13 cellular contexts compared by ENCODE assay signal in genomic region chr10:114163062-114163861, GRCh38. TPM values are rescaled to one million over a fixed set of nuclear protein-coding genes. Genes with fewer than 3 reads are reported as not detected.
A peak's percentile ranks its signal among the peaks of the same experiment; 100 is the strongest.
DNase-seq lines count a peak whose midpoint lies in the region; ATAC-seq and TF ChIP-seq lines count a peak whose summit lies in the region.
"Had no signal": no experiment of that assay in that cellular context is flagged by ENCODE, and none has a peak within 500 bp of the region (broad histone marks: within the 10 kb centered on the region; RNA-seq: fewer than 3 reads in every experiment).

No MANE protein-coding gene starts in this region.

- H3K4me3 Mint-ChIP-seq in activated CD8-positive, alpha-beta T cell treated with anti-CD3 and anti-CD28 coated beads for 36 hours = no peak overlapping the region
- H3K4me3 Mint-ChIP-seq in activated CD8-positive, alpha-beta T cell treated with anti-CD3 and anti-CD28 coated beads, Interleukin-2, amount 10 ng/mL, durations not matched to agents 7 days and 5 days = no peak overlapping the region
- H3K4me3 Mint-ChIP-seq in WTC11 = no peak overlapping the region
- no peak overlapping the region for H3K4me3 Mint-ChIP-seq in stimulated activated memory B cell treated with anti-CD40 and anti-IgM and Interleukin-4, amounts not matched to agents 10 μg/mL and 1 μg/mL and 100 μg/mL, for 72 hours

- intact Hi-C loops in activated CD8-positive, alpha-beta T cell treated with anti-CD3 and anti-CD28 coated beads for 36 hours (cut with micrococcal nuclease) = no loop called here

- POLR2A ChIA-PET in activated CD8-positive, alpha-beta T cell treated with anti-CD3 and anti-CD28 coated beads for 36 hours (lab: Charles Lee) = no interaction called here
- POLR2A ChIA-PET in activated CD8-positive, alpha-beta T cell treated with anti-CD3 and anti-CD28 coated beads, Interleukin-2, amount 10 ng/mL, durations not matched to agents 7 days and 5 days (lab: Charles Lee) = no interaction called here
- POLR2A ChIA-PET in WTC11 (lab: Charles Lee) = no interaction called here

- peaks cover under 1% of the 10 kb centered on the region for H3K9me3 Mint-ChIP-seq in activated CD8-positive, alpha-beta T cell treated with anti-CD3 and anti-CD28 coated beads for 36 hours
- H3K9me3 Mint-ChIP-seq in activated CD8-positive, alpha-beta T cell treated with anti-CD3 and anti-CD28 coated beads, Interleukin-2, amount 10 ng/mL, durations not matched to agents 7 days and 5 days (ENCODE audit: insufficient read depth) = peaks cover 1% of the 10 kb centered on the region
- H3K9me3 Mint-ChIP-seq in WTC11 = peaks cover 6% of the 10 kb centered on the region
- no peaks in the 10 kb centered on the region for H3K9me3 Mint-ChIP-seq in stimulated activated memory B cell treated with anti-CD40 and anti-IgM and Interleukin-4, amounts not matched to agents 10 μg/mL and 1 μg/mL and 100 μg/mL, for 72 hours

- peaks cover 31% of the 10 kb centered on the region for H3K36me3 Mint-ChIP-seq in activated CD8-positive, alpha-beta T cell treated with anti-CD3 and anti-CD28 coated beads for 36 hours (ENCODE audit: low read depth)
- peaks cover 46% of the 10 kb centered on the region for H3K36me3 Mint-ChIP-seq in activated CD8-positive, alpha-beta T cell treated with anti-CD3 and anti-CD28 coated beads, Interleukin-2, amount 10 ng/mL, durations not matched to agents 7 days and 5 days (ENCODE audit: low read depth)
- H3K36me3 Mint-ChIP-seq in WTC11 = peaks cover 22% of the 10 kb centered on the region
- H3K36me3 Mint-ChIP-seq in stimulated activated memory B cell treated with anti-CD40 and anti-IgM and Interleukin-4, amounts not matched to agents 10 μg/mL and 1 μg/mL and 100 μg/mL, for 72 hours = peaks cover 40% of the 10 kb centered on the region

- no peak for DNase-seq in activated CD8-positive, alpha-beta T cell treated with anti-CD3 and anti-CD28 coated beads for 36 hours
- DNase-seq in activated CD8-positive, alpha-beta T cell treated with anti-CD3 and anti-CD28 coated beads, Interleukin-2, amount 10 ng/mL, durations not matched to agents 7 days and 5 days = no peak
- DNase-seq in WTC11 (ENCODE audit: low spot score) (no peak), kidney glomerular epithelial cell (lab: John Stamatoyannopoulos, UW) (peak; percentile 67)
- no peak for DNase-seq in activated CD4-positive, alpha-beta T cell treated with anti-CD3 and anti-CD28 coated beads for 1 hour
- DNase-seq: 8988T; amniotic stem cell; effector memory CD4-positive, alpha-beta T cell; NCI-H345; Peyer's patch had no signal

- no peak for TF ChIP-seq CTCF in activated CD8-positive, alpha-beta T cell treated with anti-CD3 and anti-CD28 coated beads for 36 hours (IDR thresholded peaks at IDR 0.05)
- no peak for TF ChIP-seq CTCF in WTC11 (IDR thresholded peaks at IDR 0.05)

- CTCF ChIA-PET in activated CD8-positive, alpha-beta T cell treated with anti-CD3 and anti-CD28 coated beads for 36 hours (lab: Charles Lee) = no interaction called here
- CTCF ChIA-PET in activated CD8-positive, alpha-beta T cell treated with anti-CD3 and anti-CD28 coated beads, Interleukin-2, amount 10 ng/mL, durations not matched to agents 7 days and 5 days (lab: Charles Lee) = interaction anchor here (0.7 kb wide), 1 partner anchor 724 kb away, joined by 3 read pairs; no protein-coding TSS in a partner anchor
- CTCF ChIA-PET in WTC11 (lab: Charles Lee) = interaction anchor here (1.0 kb wide), 1 partner anchor 141 kb away, joined by 3 read pairs; no protein-coding TSS in a partner anchor

- peak overlapping the region; percentile 47 for H3K27ac Mint-ChIP-seq in activated CD8-positive, alpha-beta T cell treated with anti-CD3 and anti-CD28 coated beads for 36 hours
- no peak overlapping the region for H3K27ac Mint-ChIP-seq in activated CD8-positive, alpha-beta T cell treated with anti-CD3 and anti-CD28 coated beads, Interleukin-2, amount 10 ng/mL, durations not matched to agents 7 days and 5 days
- H3K27ac Mint-ChIP-seq in WTC11 = peak overlapping the region; percentile 20
- H3K27ac Mint-ChIP-seq in stimulated activated memory B cell treated with anti-CD40 and anti-IgM and Interleukin-4, amounts not matched to agents 10 μg/mL and 1 μg/mL and 100 μg/mL, for 72 hours = peak overlapping the region; percentile 30

- ATAC-seq in activated CD8-positive, alpha-beta T cell treated with anti-CD3 and anti-CD28 coated beads for 36 hours = no peak
- ATAC-seq in activated CD8-positive, alpha-beta T cell treated with anti-CD3 and anti-CD28 coated beads, Interleukin-2, amount 10 ng/mL, durations not matched to agents 7 days and 5 days = no peak
- ATAC-seq in WTC11 (no peak), GM18511 (IDR thresholded peaks at IDR 0.05; ENCODE audit: unreplicated experiment) (no peak), GM21360 (IDR thresholded peaks at IDR 0.05; ENCODE audit: unreplicated experiment) (no peak)
- no peak for ATAC-seq in stimulated activated memory B cell treated with anti-CD40 and anti-IgM and Interleukin-4, amounts not matched to agents 10 μg/mL and 1 μg/mL and 100 μg/mL, for 72 hours

- H3K4me1 Mint-ChIP-seq in activated CD8-positive, alpha-beta T cell treated with anti-CD3 and anti-CD28 coated beads for 36 hours (ENCODE audit: low read depth) = peaks cover 42% of the 10 kb centered on the region
- H3K4me1 Mint-ChIP-seq in activated CD8-positive, alpha-beta T cell treated with anti-CD3 and anti-CD28 coated beads, Interleukin-2, amount 10 ng/mL, durations not matched to agents 7 days and 5 days (ENCODE audit: low read depth) = peaks cover 20% of the 10 kb centered on the region
- peaks cover 36% of the 10 kb centered on the region for H3K4me1 Mint-ChIP-seq in WTC11
- peaks cover 35% of the 10 kb centered on the region for H3K4me1 Mint-ChIP-seq in stimulated activated memory B cell treated with anti-CD40 and anti-IgM and Interleukin-4, amounts not matched to agents 10 μg/mL and 1 μg/mL and 100 μg/mL, for 72 hours

- no peaks in the 10 kb centered on the region for H3K27me3 Mint-ChIP-seq in activated CD8-positive, alpha-beta T cell treated with anti-CD3 and anti-CD28 coated beads for 36 hours
- H3K27me3 Mint-ChIP-seq in activated CD8-positive, alpha-beta T cell treated with anti-CD3 and anti-CD28 coated beads, Interleukin-2, amount 10 ng/mL, durations not matched to agents 7 days and 5 days (ENCODE audit: low read depth) = no peaks in the 10 kb centered on the region
- H3K27me3 Mint-ChIP-seq in WTC11 (ENCODE audit: low read depth) = no peaks in the 10 kb centered on the region
- H3K27me3 Mint-ChIP-seq in stimulated activated memory B cell treated with anti-CD40 and anti-IgM and Interleukin-4, amounts not matched to agents 10 μg/mL and 1 μg/mL and 100 μg/mL, for 72 hours = no peaks in the 10 kb centered on the region

TF ChIP-seq in WTC11, 78 proteins besides CTCF, POLR2A, EP300 and RAD21 (continues in another document):
- no peak for TF ChIP-seq AR (CRISPR knock-in tag; IDR thresholded peaks at IDR 0.05)
- TF ChIP-seq STAT6 (CRISPR knock-in tag; conservative IDR thresholded peaks at IDR 0.05; ENCODE audit: low read depth) = no peak
- no peak for TF ChIP-seq ZNF423 (CRISPR knock-in tag; IDR thresholded peaks at IDR 0.05)
- TF ChIP-seq OVOL2 (CRISPR knock-in tag; IDR thresholded peaks at IDR 0.05; ENCODE audit: borderline replicate concordance) = no peak
- no peak for TF ChIP-seq ZBTB21 (CRISPR knock-in tag; IDR thresholded peaks at IDR 0.05; ENCODE audit: borderline replicate concordance)

RNA-seq across cellular contexts. Expression of gene CCDC186, which starts 10.7 kb away (rescaled TPM):
- total RNA-seq in activated CD8-positive, alpha-beta T cell treated with anti-CD3 and anti-CD28 coated beads for 36 hours = 10 to 100 TPM; 10.5 to 11.6 TPM
- total RNA-seq in activated CD8-positive, alpha-beta T cell treated with anti-CD3 and anti-CD28 coated beads, Interleukin-2, amount 10 ng/mL, durations not matched to agents 7 days and 5 days = 10 to 100 TPM; 12.8 to 13.3 TPM
- 23.3 to 32.7 TPM (median 24.5 TPM) in 3 replicates for total RNA-seq in WTC11 (2021)

RNA-seq across cellular contexts. Expression of gene TDRD1, which starts 15.9 kb away (rescaled TPM):
- under 1 TPM; 0.05 to 0.16 TPM for total RNA-seq in activated CD8-positive, alpha-beta T cell treated with anti-CD3 and anti-CD28 coated beads for 36 hours
- total RNA-seq in activated CD8-positive, alpha-beta T cell treated with anti-CD3 and anti-CD28 coated beads, Interleukin-2, amount 10 ng/mL, durations not matched to agents 7 days and 5 days = not detected
- 0.57 to 0.70 TPM (median 0.69 TPM) in 3 replicates for total RNA-seq in WTC11 (2021)
